Comparison of ENCODE assay signal across 9 cellular contexts in genomic region chr5:180353963-180354574, GRCh38. TPM values are rescaled to one million over a fixed set of nuclear protein-coding genes. Genes with fewer than 3 reads are reported as not detected.
DNase-seq lines count a peak whose midpoint lies in the region; ATAC-seq and TF ChIP-seq lines count a peak whose summit lies in the region.
"Had no signal": no experiment of that assay in that cellular context is flagged by ENCODE, and none has a peak within 500 bp of the region (broad histone marks: within the 10 kb centered on the region; RNA-seq: fewer than 3 reads in every experiment).

No MANE protein-coding gene starts in this region.

- peaks cover 0 to 3% of the 10 kb centered on the region in 2 donors for H3K27me3 ChIP-seq in breast epithelium
- no peaks in the 10 kb centered on the region for H3K27me3 ChIP-seq in lung (ENCODE audit: control insufficient read depth, insufficient read depth)
- H3K27me3 ChIP-seq in thymus (ENCODE audit: control insufficient read depth, insufficient read depth): peaks cover 49% of the 10 kb centered on the region
- H3K27me3 ChIP-seq: adrenal gland had no signal

- TF ChIP-seq POLR2A in breast epithelium (IDR thresholded peaks at IDR 0.05): no peak

- H3K27me3 Mint-ChIP-seq in activated CD4-positive, alpha-beta T cell treated with anti-CD3 and anti-CD28 coated beads, Interleukin-2, amount 10 ng/mL, durations not matched to agents 7 days and 5 days: peaks cover 53% of the 10 kb centered on the region

- intact Hi-C loops in breast epithelium (cut with DNase I; ENCODE audit: low total_unique reads): no loop called here

- peak overlapping the region; percentile 58 for H3K4me3 Mint-ChIP-seq in activated CD4-positive, alpha-beta T cell treated with anti-CD3 and anti-CD28 coated beads, Interleukin-2, amount 10 ng/mL, durations not matched to agents 7 days and 5 days

- ATAC-seq in lung (ENCODE audit: insufficient read depth, low FRiP score) (no peak), HG02642 (IDR thresholded peaks at IDR 0.05; ENCODE audit: poor library complexity, unreplicated experiment) (no peak)

- POLR2A ChIA-PET in activated CD4-positive, alpha-beta T cell treated with anti-CD3 and anti-CD28 coated beads, Interleukin-2, amount 10 ng/mL, durations not matched to agents 7 days and 5 days (lab: Charles Lee): interaction anchor here (0.5 kb wide), 1 partner anchor 34 kb away, joined by 3 read pairs; no protein-coding TSS in a partner anchor
- POLR2A ChIA-PET in HEK293T (lab: Yijun Ruan, JAX): no interaction called here

- H3K4me3 ChIP-seq in breast epithelium: peak overlapping the region; percentile 75 to 94 (median 87)
- H3K4me3 ChIP-seq in lung: peak overlapping the region; percentile 55
- peak overlapping the region; percentile 62 for H3K4me3 ChIP-seq in thymus (ENCODE audit: low read length)

- peaks cover 1% of the 10 kb centered on the region for H3K36me3 Mint-ChIP-seq in activated CD4-positive, alpha-beta T cell treated with anti-CD3 and anti-CD28 coated beads, Interleukin-2, amount 10 ng/mL, durations not matched to agents 7 days and 5 days (ENCODE audit: low read depth)

- peaks cover 0 to 6% of the 10 kb centered on the region in 2 donors for H3K4me1 ChIP-seq in breast epithelium
- peaks cover 0 to 11% of the 10 kb centered on the region in 2 donors for H3K4me1 ChIP-seq in lung (ENCODE audit: control insufficient read depth in 2 of 2, insufficient read depth in 2 of 2, low read length in 2 of 2)
- peaks cover 9% of the 10 kb centered on the region for H3K4me1 ChIP-seq in thymus (ENCODE audit: control insufficient read depth, insufficient read depth, low read length)

- CTCF ChIA-PET in activated CD4-positive, alpha-beta T cell treated with anti-CD3 and anti-CD28 coated beads, Interleukin-2, amount 10 ng/mL, durations not matched to agents 7 days and 5 days (lab: Charles Lee): interaction anchor here (1.1 kb wide), 1 partner anchor 25 kb away, joined by 5 read pairs; no protein-coding TSS in a partner anchor
- CTCF ChIA-PET in HEK293T (lab: Yijun Ruan, JAX): interaction anchor here (0.6 kb wide), 1 partner anchor 27 kb away, joined by 3 read pairs; no protein-coding TSS in a partner anchor

- no peaks in the 10 kb centered on the region for H3K9me3 Mint-ChIP-seq in activated CD4-positive, alpha-beta T cell treated with anti-CD3 and anti-CD28 coated beads, Interleukin-2, amount 10 ng/mL, durations not matched to agents 7 days and 5 days

- H3K27ac ChIP-seq in breast epithelium (peak overlapping the region; percentile 48 to 68), lung (ENCODE audit: low read depth in 1 of 2, low read length in 1 of 2) (no peak overlapping the region), thymus (ENCODE audit: low read depth) (no peak overlapping the region)

- no peak for DNase-seq in activated CD4-positive, alpha-beta T cell treated with anti-CD3 and anti-CD28 coated beads, Interleukin-2, amount 10 ng/mL, durations not matched to agents 7 days and 5 days
- no peak for DNase-seq in activated CD4-positive, alpha-beta T cell treated with anti-CD3 and anti-CD28 coated beads, Interleukin-2, amount 50 U/mL, for 1 hour
- DNase-seq in breast epithelium (ENCODE audit: low spot score in 2 of 2) (no peak), lung (ENCODE audit: low spot score) (no peak), HEK293T (ENCODE audit: extremely low spot score) (no peak), NCI-H69 (lab: John Stamatoyannopoulos, UW) (no peak)

- H3K36me3 ChIP-seq in breast epithelium (no peaks in the 10 kb centered on the region), lung (ENCODE audit: control insufficient read depth in 2 of 2, insufficient read depth in 2 of 2, low read length in 2 of 2) (no peaks in the 10 kb centered on the region), thymus (ENCODE audit: control insufficient read depth, insufficient read depth) (no peaks in the 10 kb centered on the region)
- H3K36me3 ChIP-seq: adrenal gland had no signal

- H3K9me3 ChIP-seq in breast epithelium (no peaks in the 10 kb centered on the region), lung (ENCODE audit: control insufficient read depth in 2 of 2, insufficient read depth in 1 of 2, low read length in 1 of 2) (peaks cover 0 to 5% of the 10 kb centered on the region in 2 donors), thymus (ENCODE audit: control insufficient read depth) (no peaks in the 10 kb centered on the region)
- H3K9me3 ChIP-seq: adrenal gland had no signal

- WGBS in lung, 2 donors: 4 to 5% methylated on average over 37 to 42 of the region's 42 CpGs
- 4% methylated on average over 42 of the region's 42 CpGs for WGBS in thymus

- no peak overlapping the region for H3K27ac Mint-ChIP-seq in activated CD4-positive, alpha-beta T cell treated with anti-CD3 and anti-CD28 coated beads, Interleukin-2, amount 10 ng/mL, durations not matched to agents 7 days and 5 days

- H3K4me1 Mint-ChIP-seq in activated CD4-positive, alpha-beta T cell treated with anti-CD3 and anti-CD28 coated beads, Interleukin-2, amount 10 ng/mL, durations not matched to agents 7 days and 5 days: peaks cover 4% of the 10 kb centered on the region

- no peak for TF ChIP-seq CTCF in breast epithelium (IDR thresholded peaks at IDR 0.05)
- no peak for TF ChIP-seq CTCF in lung (IDR thresholded peaks at IDR 0.05; ENCODE audit: control extremely low read depth, extremely low read depth)

TF ChIP-seq in HEK293T, 16 proteins besides CTCF, POLR2A, EP300 and RAD21:
- TF ChIP-seq CTBP1 (IDR thresholded peaks at IDR 0.05; ENCODE audit: borderline replicate concordance): no peak
- TF ChIP-seq ZNF384 (IDR thresholded peaks at IDR 0.05): no peak
- TF ChIP-seq SUZ12 (IDR thresholded peaks at IDR 0.05): no peak
- TF ChIP-seq ELF4 (IDR thresholded peaks at IDR 0.05): no peak
- TF ChIP-seq L3MBTL2 (conservative IDR thresholded peaks at IDR 0.05): no peak

RNA-seq across cellular contexts. Expression of gene GFPT2, which starts 0.9 kb away (rescaled TPM):
- under 1 TPM in 1 of 2 experiments, not detected in 1; 0.12 TPM for total RNA-seq in activated CD4-positive, alpha-beta T cell treated with anti-CD3 and anti-CD28 coated beads, Interleukin-2, amount 10 ng/mL, durations not matched to agents 7 days and 5 days
- total RNA-seq in breast epithelium (10 to 100 TPM; 27.2 to 60.0 (median 52.5) TPM), lung (10 to 100 TPM; 19.7 to 26.6 TPM)
- polyA plus RNA-seq in lung (10 to 100 TPM; 11.1 to 14.9 TPM), thymus (3.1 TPM)

Comparison
In these comparisons a context has a peak if more than half of its experiments do, and no peak if none do; other contexts are left out.
1. H3K27ac ChIP-seq: peak in breast epithelium (2 of 2); none in lung (0 of 2) and thymus (single experiment).
2. RNA of gene GFPT2, which starts 0.9 kb away (total RNA-seq): 27.2 to 60.0 TPM in breast epithelium and 19.7 to 26.6 TPM in lung; 0.12 TPM in activated CD4-positive, alpha-beta T cell treated with anti-CD3 and anti-CD28 coated beads, Interleukin-2, amount 10 ng/mL, durations not matched to agents 7 days and 5 days; every median in the first group is over 10 times any median in the second.
3. Peak in every context shown above with its lines, with median percentiles within 50 percentile points of each other: H3K4me3 ChIP-seq.